In the genomic region with DNA sequence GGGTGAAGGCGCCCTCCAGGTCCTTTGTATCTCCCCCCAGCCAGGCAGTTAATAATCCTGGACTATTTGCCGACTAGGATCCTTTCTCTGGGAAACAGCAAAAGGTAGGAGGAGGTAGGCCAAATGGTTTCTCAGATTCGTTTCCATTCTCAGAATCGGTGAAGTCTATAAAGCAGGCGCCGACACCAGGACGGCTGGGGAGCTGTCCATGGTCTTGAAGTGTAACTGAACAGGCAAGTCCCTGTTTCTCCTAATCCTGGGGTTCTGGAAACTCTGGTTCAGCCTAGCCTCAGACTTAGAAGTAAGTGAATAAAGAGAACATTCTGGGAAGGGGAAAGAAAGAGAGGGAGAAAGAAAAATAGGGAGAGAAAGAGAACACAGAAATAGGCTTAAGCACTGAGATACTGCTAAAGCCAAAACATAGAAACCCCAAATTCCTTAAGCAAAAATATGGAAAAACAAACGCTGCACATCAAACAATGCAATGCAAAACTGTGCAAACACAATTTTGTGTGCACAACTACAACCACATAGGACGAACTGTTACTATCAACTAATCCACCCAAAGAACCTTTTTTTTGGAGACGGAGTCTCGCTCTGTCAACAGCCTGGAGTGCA, we compare ENCODE assay signal across 1 cellular context.
TF ChIP-seq lines count a peak whose summit lies in the region.

No MANE protein-coding gene starts in this region.

TF ChIP-seq in GM12878, 131 proteins besides CTCF, POLR2A, EP300 and RAD21 (continued from another document):
- TF ChIP-seq ESRRA (IDR thresholded peaks at IDR 0.05; ENCODE audit: low read length) (no peak), REST (IDR thresholded peaks at IDR 0.05; ENCODE audit: low read depth, low read length) (peak; percentile 96)
